ENCODE assay signal across 22 cellular contexts in the genomic region with DNA sequence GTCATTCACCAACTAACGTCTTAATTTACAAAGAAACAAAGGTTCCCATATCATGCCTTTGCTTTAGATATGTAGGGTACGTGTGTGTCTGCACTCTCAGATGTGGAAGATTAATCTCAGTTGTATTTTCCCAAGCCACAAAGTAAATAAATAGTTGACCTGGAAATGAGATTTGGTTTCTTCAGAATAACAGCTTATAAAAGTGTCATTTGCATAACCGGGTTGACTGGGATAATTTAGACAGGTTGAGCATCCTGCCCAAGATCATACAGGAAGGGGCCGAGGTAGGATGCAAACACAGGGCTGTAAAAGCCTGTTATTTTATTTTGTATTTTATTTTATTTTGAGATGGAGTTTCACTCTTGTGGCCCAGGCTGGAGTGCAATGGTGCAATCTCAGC. TPM values are rescaled to one million over a fixed set of nuclear protein-coding genes. Genes with fewer than 3 reads are reported as not detected.
DNase-seq lines count a peak whose midpoint lies in the region; ATAC-seq, FAIRE-seq and TF ChIP-seq lines count a peak whose summit lies in the region.
"Had no signal": no experiment of that assay in that cellular context is flagged by ENCODE, and none has a peak within 500 bp of the region (broad histone marks: within the 10 kb centered on the region; RNA-seq: fewer than 3 reads in every experiment).

No MANE protein-coding gene starts in this region.

- no peaks in the 10 kb centered on the region for H3K9me3 Mint-ChIP-seq in activated T-cell treated with anti-CD3 and anti-CD28 coated beads, Interleukin-2, amount 50 U/mL, for 72 hours
- H3K9me3 Mint-ChIP-seq in T-cell (no peaks in the 10 kb centered on the region), immature natural killer cell (no peaks in the 10 kb centered on the region)
- H3K9me3 Mint-ChIP-seq: brain, type B pancreatic cell had no signal

- TF ChIP-seq CTCF in thyroid gland (IDR thresholded peaks at IDR 0.05) (no peak), PC-9 (conservative IDR thresholded peaks at IDR 0.05) (no peak)

- H3K36me3 ChIP-seq in thyroid gland (peaks cover 37 to 41% of the 10 kb centered on the region in 2 donors), PC-9 (ENCODE audit: low read depth) (peaks cover 84% of the 10 kb centered on the region)

- H3K4me3 Mint-ChIP-seq in activated T-cell treated with anti-CD3 and anti-CD28 coated beads, Interleukin-2, amount 50 U/mL, for 72 hours = peak overlapping the region; percentile 72 to 87
- H3K4me3 Mint-ChIP-seq in T-cell (peak overlapping the region; percentile 67 to 79 (median 71)), immature natural killer cell (peak overlapping the region; percentile 78 to 91 (median 84))
- H3K4me3 Mint-ChIP-seq: brain, type B pancreatic cell had no signal

- H3K4me1 Mint-ChIP-seq in activated T-cell treated with anti-CD3 and anti-CD28 coated beads, Interleukin-2, amount 50 U/mL, for 72 hours (ENCODE audit: low read depth) = peaks cover 64% of the 10 kb centered on the region
- H3K4me1 Mint-ChIP-seq in T-cell (peaks cover 79 to 83% (median 82%) of the 10 kb centered on the region in 3 donors), immature natural killer cell (peaks cover 59 to 74% of the 10 kb centered on the region in 2 donors)
- H3K4me1 Mint-ChIP-seq: brain had no signal

- no peak overlapping the region for H3K4me2 ChIP-seq in PC-9

- H3K36me3 Mint-ChIP-seq in activated T-cell treated with anti-CD3 and anti-CD28 coated beads, Interleukin-2, amount 50 U/mL, for 72 hours (ENCODE audit: insufficient read depth in 2 of 2) = peaks cover 20 to 53% of the 10 kb centered on the region in 2 donors
- H3K36me3 Mint-ChIP-seq in T-cell (peaks cover 76% of the 10 kb centered on the region), immature natural killer cell (peaks cover 46 to 66% (median 57%) of the 10 kb centered on the region in 3 donors)

- no peaks in the 10 kb centered on the region for H3K27me3 Mint-ChIP-seq in activated T-cell treated with anti-CD3 and anti-CD28 coated beads, Interleukin-2, amount 50 U/mL, for 72 hours (ENCODE audit: low read depth)
- H3K27me3 Mint-ChIP-seq in T-cell (no peaks in the 10 kb centered on the region), immature natural killer cell (ENCODE audit: low read depth in 3 of 3) (peaks cover 7 to 24% (median 16%) of the 10 kb centered on the region in 3 donors)
- H3K27me3 Mint-ChIP-seq: brain, type B pancreatic cell had no signal

- no peak for FAIRE-seq in frontal cortex (lab: Jason Lieb, UNC)
- FAIRE-seq: HepG2, keratinocyte had no signal

- DNase-seq in activated T-cell treated with anti-CD3 and anti-CD28 coated beads, Interleukin-2, amount 50 U/mL, for 72 hours = no peak
- DNase-seq in activated T-cell treated with anti-CD3 and anti-CD28 coated beads, Interleukin-2, amount 50 U/mL, for 48 hours = no peak
- DNase-seq in T-cell = no peak
- DNase-seq in immature natural killer cell = no peak
- DNase-seq in thyroid gland = no peak
- no peak for DNase-seq in frontal cortex (ENCODE audit: low spot score in 2 of 2)
- DNase-seq in NCI-H1694 (lab: John Stamatoyannopoulos, UW) = no peak
- DNase-seq in PC-9 = no peak
- DNase-seq: Calu3; GDM1; NCI-H82; occipital lobe; right lobe of liver; RPMI8226; stimulated activated CD8-positive, alpha-beta memory T cell treated with anti-CD3 and anti-CD28 coated beads, Interleukin-4, amount 100 ng/mL, for 48 hours; SW 1271 had no signal

- H3K27me3 ChIP-seq in thyroid gland = no peaks in the 10 kb centered on the region
- no peaks in the 10 kb centered on the region for H3K27me3 ChIP-seq in PC-9 (ENCODE audit: insufficient read depth, low read depth)
- H3K27me3 ChIP-seq: right lobe of liver had no signal

- peaks cover 4% of the 10 kb centered on the region; the same call in 1 of the 2 replicates for H3K79me2 ChIP-seq in PC-9 (ENCODE audit: low read depth)

- CTCF ChIA-PET in T-cell (lab: Charles Lee) = no interaction called here
- CTCF ChIA-PET in PC-9 (lab: Charles Lee) = no interaction called here

- no peak for TF ChIP-seq POLR2A in thyroid gland (IDR thresholded peaks at IDR 0.05)

- no peaks in the 10 kb centered on the region for H3K9me2 ChIP-seq in PC-9 (ENCODE audit: insufficient read depth)

- peaks cover 41% of the 10 kb centered on the region; the same call in 1 of the 2 replicates for H3F3A ChIP-seq in PC-9 (ENCODE audit: insufficient read depth, low read depth)

- BruUV-seq in PC-9 (replicated peaks; lab: Mats Ljungman, UMichigan) = no TSS peak

- H3K9me3 ChIP-seq in thyroid gland = no peaks in the 10 kb centered on the region
- no peaks in the 10 kb centered on the region for H3K9me3 ChIP-seq in PC-9 (ENCODE audit: insufficient read depth, low read depth)
- H3K9me3 ChIP-seq: right lobe of liver had no signal

- H3K27ac Mint-ChIP-seq in activated T-cell treated with anti-CD3 and anti-CD28 coated beads, Interleukin-2, amount 50 U/mL, for 72 hours = peak overlapping the region; percentile 100
- peak overlapping the region; percentile 100 for H3K27ac Mint-ChIP-seq in T-cell
- peak overlapping the region; percentile 95 to 100 (median 98) for H3K27ac Mint-ChIP-seq in immature natural killer cell
- H3K27ac Mint-ChIP-seq: type B pancreatic cell had no signal

- peaks cover 8% of the 10 kb centered on the region; the same call in 1 of the 2 replicates for H4K20me1 ChIP-seq in PC-9 (ENCODE audit: insufficient read depth)

- intact Hi-C loops in thyroid gland (cut with DNase I) (loop anchor here (10.0 kb wide), 1 partner anchor 174 kb away; no protein-coding TSS in a partner anchor), PC-9 (cut with micrococcal nuclease; ENCODE audit: unreplicated experiment) (no loop called here)

- H2AFZ ChIP-seq in PC-9 = no peak overlapping the region

- H3K4me3 ChIP-seq in thyroid gland (replicated peaks in 1 of 3) (no peak overlapping the region), PC-9 (no peak overlapping the region)
- H3K4me3 ChIP-seq: right lobe of liver had no signal

- H3K27ac ChIP-seq in thyroid gland = peak overlapping the region; percentile 14 to 66 (median 44)
- H3K27ac ChIP-seq in PC-9 = no peak overlapping the region

- WGBS in thyroid gland, 2 donors = 95% methylated on average over 4 of the region's 4 CpGs

- POLR2A ChIA-PET in T-cell (lab: Charles Lee) = interaction anchor here (0.6 to 1.2 kb wide), 5 partner anchors 11 to 607 kb away, joined by 3 to 5 read pairs (median 3); no protein-coding TSS in a partner anchor
- POLR2A ChIA-PET in PC-9 (lab: Charles Lee; ENCODE audit: unreplicated experiment) = interaction anchor here (0.7 kb wide), 1 partner anchor 126 kb away, joined by 8 read pairs; no protein-coding TSS in a partner anchor

- H3K4me1 ChIP-seq in thyroid gland (peaks cover 24 to 37% of the 10 kb centered on the region in 2 donors), PC-9 (replicated peaks; ENCODE audit: insufficient read depth) (no peaks in the 10 kb centered on the region)

- no peak for ATAC-seq in activated T-cell treated with anti-CD3 and anti-CD28 coated beads, Interleukin-2, amount 50 U/mL, for 72 hours (replicated peaks in 1 of 2)
- ATAC-seq in T-cell (replicated peaks in 1 of 4) = no peak
- ATAC-seq: HepG2 had no signal

RNA-seq across cellular contexts. Expression of a gene that starts 19.5 kb away (rescaled TPM):
- total RNA-seq in activated T-cell treated with anti-CD3 and anti-CD28 coated beads, Interleukin-2, amount 50 U/mL, for 72 hours = 10 to 100 TPM; 23.6 to 26.0 TPM
- total RNA-seq in T-cell = 100 to 1,000 TPM in 1 of 5 donors, 10 to 100 TPM in 4; 73.9 to 117 (median 83.4) TPM
- polyA plus RNA-seq in immature natural killer cell = 10 to 100 TPM in 2 of 3 donors, 1 to 10 TPM in 1; 9.3 to 16.4 (median 13.2) TPM
- 100 to 1,000 TPM in 1 of 4 donors, 10 to 100 TPM in 3; 52.7 to 112 (median 78.9) TPM for total RNA-seq in thyroid gland
- 35.9 TPM for total RNA-seq in frontal cortex
- total RNA-seq in PC-9 (2021) = 55.7 and 63.9 TPM in 2 replicates

RNA-seq across cellular contexts. Expression of a gene that starts 36.7 kb away (rescaled TPM):
- total RNA-seq in activated T-cell treated with anti-CD3 and anti-CD28 coated beads, Interleukin-2, amount 50 U/mL, for 72 hours = under 1 TPM; 0.02 TPM
- total RNA-seq in T-cell (under 1 TPM in 2 of 5 donors, not detected in 3; 0.03 to 0.37 TPM), thyroid gland (under 1 TPM in 1 of 4 donors, not detected in 3; 0.21 TPM), frontal cortex (0.82 TPM), PC-9 (2021) (not detected in 2 replicates)
- not detected for polyA plus RNA-seq in immature natural killer cell
- total RNA-seq: Calu3, fibroblast of lung, HepG2, occipital lobe, right lobe of liver had no signal
- polyA plus RNA-seq: AG04450, fibroblast of lung, HepG2, keratinocyte had no signal
